ENCODE assay signal across 14 cellular contexts in the genomic region with DNA sequence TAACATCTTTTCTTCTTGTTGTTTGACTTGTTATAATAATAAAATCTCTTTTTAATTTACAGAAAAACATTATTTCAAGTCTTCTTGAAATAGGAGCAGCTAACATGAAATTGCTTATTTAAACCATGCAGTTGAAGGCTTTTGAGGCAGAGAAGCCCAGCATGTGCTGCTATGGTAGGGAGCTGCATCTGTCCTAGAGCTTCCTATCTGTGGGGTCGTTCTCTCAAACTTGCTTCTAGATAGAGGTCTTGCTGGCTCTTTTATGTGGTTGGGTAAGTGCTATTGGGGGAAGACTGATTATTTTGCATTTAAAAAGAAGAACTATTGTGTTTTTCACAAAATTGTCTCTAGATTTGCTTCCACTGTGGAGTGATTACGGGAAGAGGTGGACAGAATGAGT.
A peak's percentile ranks its signal among the peaks of the same experiment; 100 is the strongest.
DNase-seq lines count a peak whose midpoint lies in the region; ATAC-seq and TF ChIP-seq lines count a peak whose summit lies in the region.
"Had no signal": no experiment of that assay in that cellular context is flagged by ENCODE, and none has a peak within 500 bp of the region (broad histone marks: within the 10 kb centered on the region; RNA-seq: fewer than 3 reads in every experiment).

No MANE protein-coding gene starts in this region.

- ATAC-seq in DND-41 (ENCODE audit: insufficient read depth, low read depth) (peak; percentile 84), HG03342 (IDR thresholded peaks at IDR 0.05; ENCODE audit: unreplicated experiment) (no peak), PC-3 (no peak)
- ATAC-seq: GM12878 had no signal

- no peaks in the 10 kb centered on the region for H3F3A ChIP-seq in PC-3 (ENCODE audit: low read length, unreplicated experiment)

- H3K27me3 ChIP-seq in DND-41 (ENCODE audit: insufficient read depth, low read length, poor library complexity) (no peaks in the 10 kb centered on the region), Karpas-422 (ENCODE audit: low read length) (no peaks in the 10 kb centered on the region), PC-3 (ENCODE audit: low read length) (no peaks in the 10 kb centered on the region)
- H3K27me3 ChIP-seq: BE2C had no signal

- no peaks in the 10 kb centered on the region for H3K27me3 Mint-ChIP-seq in activated T-helper 1 cell treated with anti-CD3 and anti-CD28 coated beads, Interleukin-12 subunit alpha, Interleukin-12 subunit beta, Interleukin-2, Interleukin-4 antibody, amounts not matched to agents 30 ng/mL and 10 ng/mL and 1 ng/mL, durations not matched to agents 14 hours and 24 hours and 36 hours (ENCODE audit: insufficient read depth)
- H3K27me3 Mint-ChIP-seq: CD4-positive, CD25-positive, alpha-beta regulatory T cell had no signal

- CTCF ChIA-PET in PC-3 (lab: Charles Lee): no interaction called here

- no TSS peak for BruUV-seq in PC-3 (replicated peaks; lab: Mats Ljungman, UMichigan)

- POLR2A ChIA-PET in PC-3 (lab: Charles Lee; ENCODE audit: unreplicated experiment): no interaction called here

- H3K36me3 ChIP-seq in DND-41 (ENCODE audit: insufficient read depth, low read length): no peaks in the 10 kb centered on the region
- H3K36me3 ChIP-seq in Karpas-422 (ENCODE audit: insufficient read depth, low read length): no peaks in the 10 kb centered on the region; the same call in 1 of the 2 replicates
- H3K36me3 ChIP-seq in PC-3 (ENCODE audit: low read depth, low read length): no peaks in the 10 kb centered on the region
- H3K36me3 ChIP-seq: BE2C had no signal

- H3K9me3 ChIP-seq in DND-41 (ENCODE audit: insufficient read depth, low read length, severe bottlenecking): no peaks in the 10 kb centered on the region
- no peaks in the 10 kb centered on the region for H3K9me3 ChIP-seq in Karpas-422 (ENCODE audit: low read length)
- no peaks in the 10 kb centered on the region for H3K9me3 ChIP-seq in PC-3 (ENCODE audit: low read length)
- H3K9me3 ChIP-seq: BE2C had no signal

- H3K4me1 Mint-ChIP-seq in activated T-helper 1 cell treated with anti-CD3 and anti-CD28 coated beads, Interleukin-12 subunit alpha, Interleukin-12 subunit beta, Interleukin-2, Interleukin-4 antibody, amounts not matched to agents 30 ng/mL and 10 ng/mL and 1 ng/mL, durations not matched to agents 14 hours and 24 hours and 36 hours (ENCODE audit: low read depth): peaks cover 17% of the 10 kb centered on the region

- no peaks in the 10 kb centered on the region for H3K79me2 ChIP-seq in DND-41 (ENCODE audit: insufficient read depth, low read length)
- no peaks in the 10 kb centered on the region for H3K79me2 ChIP-seq in Karpas-422 (ENCODE audit: low read length)
- no peaks in the 10 kb centered on the region for H3K79me2 ChIP-seq in PC-3 (ENCODE audit: low read length)

- intact Hi-C loops in activated T-helper 1 cell treated with anti-CD3 and anti-CD28 coated beads, Interleukin-12 subunit alpha, Interleukin-12 subunit beta, Interleukin-2, Interleukin-4 antibody, amounts not matched to agents 30 ng/mL and 10 ng/mL and 1 ng/mL, durations not matched to agents 14 hours and 24 hours and 36 hours (cut with micrococcal nuclease): no loop called here
- intact Hi-C loops in PC-3 (cut with micrococcal nuclease): no loop called here

- peaks cover 68% of the 10 kb centered on the region for H3K4me1 ChIP-seq in DND-41 (ENCODE audit: insufficient read depth, low read length)
- peaks cover 68% of the 10 kb centered on the region for H3K4me1 ChIP-seq in Karpas-422 (ENCODE audit: low read length)
- no peaks in the 10 kb centered on the region for H3K4me1 ChIP-seq in PC-3 (ENCODE audit: insufficient read depth, low read length)

- peak overlapping the region; percentile 58 for H3K9ac ChIP-seq in DND-41 (ENCODE audit: low read depth, low read length)
- peak overlapping the region; percentile 23; the same call in 1 of the 2 replicates for H3K9ac ChIP-seq in Karpas-422 (ENCODE audit: low read length)
- H3K9ac ChIP-seq in PC-3 (ENCODE audit: low read length): no peak overlapping the region

- H3K4me2 ChIP-seq in DND-41 (ENCODE audit: insufficient read depth, low read length) (peak overlapping the region; percentile 21), Karpas-422 (ENCODE audit: low read depth, low read length, poor library complexity, severe bottlenecking) (peak overlapping the region; percentile 30), PC-3 (ENCODE audit: low read length) (no peak overlapping the region)

- DNase-seq in DND-41 (peak; percentile 69), Karpas-422 (no peak), PC-3 (no peak), activated gamma-delta T cell (lab: John Stamatoyannopoulos, UW) (no peak)
- DNase-seq in activated T-helper 1 cell treated with anti-CD3 and anti-CD28 coated beads, Interleukin-12 subunit alpha, Interleukin-12 subunit beta, Interleukin-2, Interleukin-4 antibody, amounts not matched to agents 30 ng/mL and 10 ng/mL and 1 ng/mL, durations not matched to agents 14 hours and 24 hours and 36 hours (ENCODE audit: low spot score): no peak
- no peak for DNase-seq in stimulated activated CD4-positive, alpha-beta T cell treated with anti-CD3 and anti-CD28 coated beads, Interleukin-12 subunit alpha, Interleukin-12 subunit beta, amount 100 ng/mL, for 4 hours
- DNase-seq: BE2C; CD4-positive, CD25-positive, alpha-beta regulatory T cell; DMS53; HCEC 1CT; HFFc6; KBM-7 had no signal

- H3K9me2 ChIP-seq in Karpas-422 (replicated peaks; ENCODE audit: insufficient read depth, low read length) (no peaks in the 10 kb centered on the region), PC-3 (replicated peaks; ENCODE audit: low read length) (no peaks in the 10 kb centered on the region)

- H2AFZ ChIP-seq in DND-41 (ENCODE audit: low read depth, low read length): peak overlapping the region; percentile 49; the same call in 1 of the 2 replicates
- H2AFZ ChIP-seq in Karpas-422 (ENCODE audit: low read length): 0 out of 2 replicates have a peak overlapping the region, but pooled peaks have one; percentile 59
- no peak overlapping the region for H2AFZ ChIP-seq in PC-3 (ENCODE audit: low read length)

- H3K27ac ChIP-seq in DND-41 (ENCODE audit: low read length) (peak overlapping the region; percentile 81), Karpas-422 (ENCODE audit: low read length) (peak overlapping the region; percentile 42), PC-3 (ENCODE audit: low read length) (no peak overlapping the region)

- no peak overlapping the region for H3K4me3 Mint-ChIP-seq in activated T-helper 1 cell treated with anti-CD3 and anti-CD28 coated beads, Interleukin-12 subunit alpha, Interleukin-12 subunit beta, Interleukin-2, Interleukin-4 antibody, amounts not matched to agents 30 ng/mL and 10 ng/mL and 1 ng/mL, durations not matched to agents 14 hours and 24 hours and 36 hours
- H3K4me3 Mint-ChIP-seq: CD4-positive, CD25-positive, alpha-beta regulatory T cell; HFFc6 had no signal

- H3K27ac Mint-ChIP-seq in activated T-helper 1 cell treated with anti-CD3 and anti-CD28 coated beads, Interleukin-12 subunit alpha, Interleukin-12 subunit beta, Interleukin-2, Interleukin-4 antibody, amounts not matched to agents 30 ng/mL and 10 ng/mL and 1 ng/mL, durations not matched to agents 14 hours and 24 hours and 36 hours: peak overlapping the region; percentile 27
- H3K27ac Mint-ChIP-seq: HFFc6 had no signal

- peak overlapping the region in 1 of 2 experiments; percentile 0; a peak in 1 of 4 replicates for H3K4me3 ChIP-seq in DND-41 (ENCODE audit: low read depth in 1 of 2, low read length in 2 of 2)
- H3K4me3 ChIP-seq in Karpas-422 (ENCODE audit: low read length): 0 out of 2 replicates have a peak overlapping the region, but pooled peaks have one; percentile 26
- H3K4me3 ChIP-seq in PC-3 (ENCODE audit: low read length): no peak overlapping the region
- H3K4me3 ChIP-seq: GM12878 had no signal

- TF ChIP-seq CTCF in DND-41 (IDR thresholded peaks at IDR 0.05; ENCODE audit: borderline replicate concordance, extremely low read depth, low read length, poor library complexity, severe bottlenecking): no peak
- TF ChIP-seq CTCF in PC-3 (conservative IDR thresholded peaks at IDR 0.05; ENCODE audit: low read depth, low read length): no peak

- H3K36me3 Mint-ChIP-seq in activated T-helper 1 cell treated with anti-CD3 and anti-CD28 coated beads, Interleukin-12 subunit alpha, Interleukin-12 subunit beta, Interleukin-2, Interleukin-4 antibody, amounts not matched to agents 30 ng/mL and 10 ng/mL and 1 ng/mL, durations not matched to agents 14 hours and 24 hours and 36 hours (ENCODE audit: low read depth): no peaks in the 10 kb centered on the region
- H3K36me3 Mint-ChIP-seq: CD4-positive, CD25-positive, alpha-beta regulatory T cell had no signal

- peaks cover 3% of the 10 kb centered on the region for H3K9me3 Mint-ChIP-seq in activated T-helper 1 cell treated with anti-CD3 and anti-CD28 coated beads, Interleukin-12 subunit alpha, Interleukin-12 subunit beta, Interleukin-2, Interleukin-4 antibody, amounts not matched to agents 30 ng/mL and 10 ng/mL and 1 ng/mL, durations not matched to agents 14 hours and 24 hours and 36 hours
- H3K9me3 Mint-ChIP-seq: HFFc6 had no signal

- H4K20me1 ChIP-seq in DND-41 (ENCODE audit: insufficient read depth, low read length) (no peaks in the 10 kb centered on the region), Karpas-422 (ENCODE audit: insufficient read depth, low read depth, low read length) (no peaks in the 10 kb centered on the region), PC-3 (ENCODE audit: low read length) (no peaks in the 10 kb centered on the region)
